In genomic region chr4:24053906-24054305, GRCh38 we compare ENCODE assay signal across 1 cellular context.
TF ChIP-seq lines count a peak whose summit lies in the region.

No MANE protein-coding gene starts in this region.

TF ChIP-seq in HepG2, 621 proteins besides CTCF, POLR2A, EP300 and RAD21 (continued from another document):
- no peak for TF ChIP-seq SNAPC4 (CRISPR knock-in tag; IDR thresholded peaks at IDR 0.05)
- TF ChIP-seq ZBTB37 (CRISPR knock-in tag; IDR thresholded peaks at IDR 0.05) = no peak
- no peak for TF ChIP-seq XBP1 (CRISPR knock-in tag; IDR thresholded peaks at IDR 0.05)
- TF ChIP-seq ZNF841 (CRISPR knock-in tag; IDR thresholded peaks at IDR 0.05; ENCODE audit: borderline replicate concordance) = no peak
- TF ChIP-seq ZNF605 (CRISPR knock-in tag; IDR thresholded peaks at IDR 0.05) = no peak
